1 cellular context compared by ENCODE assay signal in the genomic region with DNA sequence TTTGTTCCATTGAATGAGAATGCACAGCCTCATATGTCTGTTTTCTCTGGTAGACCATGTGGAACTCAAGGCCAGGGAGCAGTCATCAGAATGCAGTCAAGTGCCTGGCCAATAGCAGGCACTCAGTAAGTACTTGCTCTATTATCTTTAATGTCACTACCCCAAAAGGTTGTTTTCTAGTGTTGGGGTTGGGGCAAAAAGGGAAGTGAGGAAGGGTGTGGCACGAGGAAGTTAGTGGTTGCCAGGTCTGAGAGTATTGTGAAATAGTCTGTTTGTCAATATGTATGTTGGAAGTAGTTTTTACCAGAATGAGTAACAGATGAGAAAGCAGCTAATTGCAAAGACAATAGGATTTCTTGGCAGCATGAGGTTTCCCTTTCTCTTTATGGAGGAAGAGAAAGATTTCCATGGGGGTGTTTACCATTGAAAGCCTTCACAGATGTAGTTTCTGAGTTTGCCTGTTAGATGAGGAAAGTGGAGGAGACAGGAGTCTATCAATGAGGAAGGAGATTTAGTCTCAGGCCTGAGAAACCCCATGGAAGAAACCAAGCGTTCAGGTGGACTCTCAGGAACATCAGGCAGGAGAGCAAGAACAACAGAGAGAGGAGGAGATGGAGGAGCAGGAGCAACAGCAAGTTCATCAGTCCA.
TF ChIP-seq lines count a peak whose summit lies in the region.

No MANE protein-coding gene starts in this region.

TF ChIP-seq in H1, 55 proteins besides CTCF, POLR2A, EP300 and RAD21 (continued from another document):
- TF ChIP-seq BRCA1 (IDR thresholded peaks at IDR 0.05; ENCODE audit: low read depth, low read length) = no peak
- TF ChIP-seq NANOG (IDR thresholded peaks at IDR 0.05; ENCODE audit: insufficient read depth, low read depth, low read length, poor library complexity, severe bottlenecking) = no peak
- no peak for TF ChIP-seq KDM1A (IDR thresholded peaks at IDR 0.05; ENCODE audit: borderline replicate concordance, low read length)
- no peak for TF ChIP-seq CEBPB (IDR thresholded peaks at IDR 0.05; ENCODE audit: low read depth, low read length)
- no peak for TF ChIP-seq CREB1 (IDR thresholded peaks at IDR 0.05)
- no peak for TF ChIP-seq SUZ12 (IDR thresholded peaks at IDR 0.05; ENCODE audit: low read length)
- no peak for TF ChIP-seq CHD2 (IDR thresholded peaks at IDR 0.05; ENCODE audit: low read length)
- no peak for TF ChIP-seq PHF8 (conservative IDR thresholded peaks at IDR 0.05; ENCODE audit: low read depth, low read length)
- TF ChIP-seq EGR1 (IDR thresholded peaks at IDR 0.05; ENCODE audit: borderline replicate concordance, low read depth, low read length) = no peak
- no peak for TF ChIP-seq ZNF274 (IDR thresholded peaks at IDR 0.05; ENCODE audit: borderline replicate concordance, extremely low read depth, low read length)
- no peak for TF ChIP-seq RNF2 (IDR thresholded peaks at IDR 0.05; ENCODE audit: borderline replicate concordance, low read depth, low read length, missing control alignments, poor library complexity, severe bottlenecking)
- TF ChIP-seq JUN (IDR thresholded peaks at IDR 0.05; ENCODE audit: low read depth, low read length) = no peak
- no peak for TF ChIP-seq CBX8 (IDR thresholded peaks at IDR 0.05; ENCODE audit: borderline replicate concordance, low read depth, low read length)
- TF ChIP-seq SIN3A (conservative IDR thresholded peaks at IDR 0.05 in 1 of 2, IDR thresholded peaks at IDR 0.05 in 1 of 2; ENCODE audit: low read depth in 1 of 2, low read length in 2 of 2) = no peak
- no peak for TF ChIP-seq HDAC6 (IDR thresholded peaks at IDR 0.05; ENCODE audit: low read depth, low read length)
- TF ChIP-seq TBP (IDR thresholded peaks at IDR 0.05; ENCODE audit: low read depth, low read length) = no peak
- TF ChIP-seq RFX5 (IDR thresholded peaks at IDR 0.05; ENCODE audit: borderline replicate concordance, low read depth, low read length) = no peak
